Comparison of ENCODE assay signal across 22 cellular contexts in the genomic region with DNA sequence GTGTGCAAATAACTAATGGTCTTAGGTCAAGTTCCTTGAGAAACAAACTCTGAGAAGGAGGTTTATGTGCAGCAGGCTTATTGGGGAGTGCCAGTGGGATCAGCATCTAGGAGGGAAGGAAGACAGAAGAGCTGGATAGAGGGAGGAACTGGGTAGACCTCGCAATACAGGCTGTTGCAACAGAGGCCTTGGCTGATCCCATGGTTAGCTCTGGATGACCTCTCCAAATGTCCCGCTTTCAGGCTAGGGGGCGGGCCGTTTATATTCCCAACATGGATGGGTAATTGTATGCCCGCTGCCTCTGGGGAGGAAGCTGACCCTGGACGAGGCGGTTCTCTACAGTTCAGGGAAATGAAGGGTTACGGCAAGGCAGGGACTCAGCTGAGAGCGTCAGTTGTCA. TPM values are rescaled to one million over a fixed set of nuclear protein-coding genes. Genes with fewer than 3 reads are reported as not detected.
"Had no signal": no experiment of that assay in that cellular context is flagged by ENCODE, and none has a peak within 500 bp of the region (broad histone marks: within the 10 kb centered on the region; RNA-seq: fewer than 3 reads in every experiment).

No MANE protein-coding gene starts in this region.

- ATAC-seq: left colon, natural killer cell, pancreas, upper lobe of right lung had no signal

- H3K4me2 ChIP-seq: hepatocyte, neural progenitor cell had no signal

- H3K27ac ChIP-seq: coronary artery, hepatocyte, neural progenitor cell, pancreas, stomach, tibial artery, upper lobe of right lung, vagina had no signal

- H3K9me3 ChIP-seq: pancreas, stomach, tibial artery, upper lobe of right lung, vagina had no signal

- H3K27me3 ChIP-seq: hepatocyte, neural progenitor cell, pancreas, stomach, tibial artery, upper lobe of right lung, vagina had no signal

- FAIRE-seq: kidney, pancreas, small intestine had no signal

- DNase-seq: effector CD8-positive, alpha-beta T cell; foreskin melanocyte; head of caudate nucleus; kidney; left colon; natural killer cell; nucleus accumbens; pancreas; retina; small intestine; stimulated activated CD4-positive, alpha-beta T cell treated with anti-CD3 and anti-CD28 coated beads, Interleukin-12 subunit alpha, Interleukin-12 subunit beta, amount 100 ng/mL, for 4 hours; stimulated activated naive CD4-positive, alpha-beta T cell; stomach; tibial artery; upper lobe of right lung had no signal

- H3K9ac ChIP-seq: neural progenitor cell had no signal

- H2AFZ ChIP-seq: hepatocyte, neural progenitor cell had no signal

- H3K79me2 ChIP-seq: hepatocyte had no signal

- H3K36me3 ChIP-seq: neural progenitor cell, pancreas, stomach, tibial artery, upper lobe of right lung, vagina had no signal

- H3K4me3 ChIP-seq: coronary artery, hepatocyte, neural progenitor cell, pancreas, stomach, tibial artery, upper lobe of right lung, vagina had no signal

- H3K4me1 ChIP-seq: pancreas, stomach, tibial artery, upper lobe of right lung, vagina had no signal

RNA-seq across cellular contexts. Expression of gene CAPN13, which starts 14.7 kb away (rescaled TPM):
- total RNA-seq: dermis microvascular lymphatic vessel endothelial cell, lung microvascular endothelial cell, myocyte, natural killer cell, vagina had no signal
